6 cellular contexts compared by ENCODE assay signal in genomic region chr2:218216336-218216673, GRCh38. TPM values are rescaled to one million over a fixed set of nuclear protein-coding genes. Genes with fewer than 3 reads are reported as not detected.
DNase-seq lines count a peak whose midpoint lies in the region; ATAC-seq and TF ChIP-seq lines count a peak whose summit lies in the region.

No MANE protein-coding gene starts in this region.

- H3K36me3 ChIP-seq in neural cell (ENCODE audit: insufficient read depth, low read length): no peaks in the 10 kb centered on the region

- H2BK20ac ChIP-seq in H9 (ENCODE audit: low read depth, low read length, poor library complexity, severe bottlenecking): no peak overlapping the region

- no peak overlapping the region for H2BK5ac ChIP-seq in H9 (ENCODE audit: insufficient read length, low read length)

- peaks cover 6% of the 10 kb centered on the region for H3F3A ChIP-seq in neural cell (ENCODE audit: insufficient read depth, low read length, poor library complexity, severe bottlenecking)

- H3K27me3 ChIP-seq in H9 (ENCODE audit: insufficient read depth, low read length) (no peaks in the 10 kb centered on the region), neural cell (ENCODE audit: insufficient read depth, low read depth, low read length) (no peaks in the 10 kb centered on the region)

- no peak for TF ChIP-seq CTCF in H9 (conservative IDR thresholded peaks at IDR 0.05)
- no peak for TF ChIP-seq CTCF in brain (conservative IDR thresholded peaks at IDR 0.05)
- no peak for TF ChIP-seq CTCF in neural cell (IDR thresholded peaks at IDR 0.05; ENCODE audit: poor library complexity, severe bottlenecking)

- H2BK15ac ChIP-seq in H9 (ENCODE audit: low read depth, low read length): no peak overlapping the region

- peaks cover 11% of the 10 kb centered on the region for H3K23me2 ChIP-seq in H9 (ENCODE audit: insufficient read length, low read depth, low read length, poor library complexity, severe bottlenecking)

- H3K27me3 Mint-ChIP-seq in H9 (ENCODE audit: low read depth) (peaks cover 1% of the 10 kb centered on the region; the same call in 1 of the 2 replicates), brain (peaks cover 23% of the 10 kb centered on the region)

- no peak overlapping the region for H3K56ac ChIP-seq in H9 (ENCODE audit: insufficient read length, low read depth, low read length)

- H4K8ac ChIP-seq in H9 (replicated peaks; ENCODE audit: insufficient read length, low read depth, low read length): no peak overlapping the region

- peak overlapping the region in 2 of 3 experiments; percentile 11 to 93; a peak in 3 of 7 replicates for H3K27ac Mint-ChIP-seq in H9
- peak overlapping the region; percentile 96 to 99 (median 97) for H3K27ac Mint-ChIP-seq in brain

- peaks cover 7% of the 10 kb centered on the region for H3K79me1 ChIP-seq in H9 (ENCODE audit: insufficient read depth, low read depth, low read length, poor library complexity, severe bottlenecking)

- no peak for TF ChIP-seq RAD21 in neural cell (conservative IDR thresholded peaks at IDR 0.05)

- no CpG with 5 or more reads among the region's 9 CpGs for WGBS in H9 (ENCODE audit: extremely low coverage, insufficient read length, low lambda C conversion rate)

- no peak overlapping the region for H2BK12ac ChIP-seq in H9 (ENCODE audit: insufficient read length, low read depth, low read length)

- no peak overlapping the region for H2BK120ac ChIP-seq in H9 (ENCODE audit: low read depth, low read length, poor library complexity, severe bottlenecking)

- no peaks in the 10 kb centered on the region for H3K9me2 ChIP-seq in neural cell (ENCODE audit: insufficient read depth, low read length)

- H3K4me1 ChIP-seq in H9 (ENCODE audit: insufficient read depth, low read length): 0 out of 2 replicates have a peak, but pooled peaks cover 7% of the 10 kb centered on the region

- H3K4me3 Mint-ChIP-seq in H9 (peak overlapping the region; percentile 85 to 91), brain (peak overlapping the region; percentile 89 to 95 (median 92))

- TF ChIP-seq EP300 in neural cell (conservative IDR thresholded peaks at IDR 0.05; ENCODE audit: poor library complexity, severe bottlenecking): no peak

- H3K9ac ChIP-seq in H9 (ENCODE audit: extremely low read depth, insufficient read length, low read length) (no peak overlapping the region), neural cell (ENCODE audit: low read length) (peak overlapping the region; percentile 95)

- no peak for ATAC-seq in GM19397 (IDR thresholded peaks at IDR 0.05; ENCODE audit: unreplicated experiment)

- H3K36me3 Mint-ChIP-seq in H9 (ENCODE audit: insufficient read depth in 1 of 3, low read depth in 3 of 3) (peaks cover 0 to 13% (median 9%) of the 10 kb centered on the region in 3 experiments; a peak in 5 of 7 replicates), brain (peaks cover 9% of the 10 kb centered on the region)

- no peak overlapping the region for H3K18ac ChIP-seq in H9 (ENCODE audit: insufficient read length, low read depth, low read length)

- H3T11ph ChIP-seq in H9 (ENCODE audit: low read length): no peak overlapping the region

- no peaks in the 10 kb centered on the region for H4K20me1 ChIP-seq in H9 (ENCODE audit: control insufficient read depth, insufficient read depth, insufficient read length)
- H4K20me1 ChIP-seq in neural cell (ENCODE audit: insufficient read depth): peaks cover 8% of the 10 kb centered on the region

- no peak overlapping the region for H4K91ac ChIP-seq in H9 (ENCODE audit: insufficient read length, low read depth, low read length)

- peaks cover 34% of the 10 kb centered on the region in 2 experiments for H3K4me1 Mint-ChIP-seq in H9
- H3K4me1 Mint-ChIP-seq in brain: peaks cover 41% of the 10 kb centered on the region

- H3K4me3 ChIP-seq in neural cell (ENCODE audit: low read length): peak overlapping the region; percentile 86

- H3K14ac ChIP-seq in H9 (ENCODE audit: insufficient read depth, low read length): no peak overlapping the region

- H3K4ac ChIP-seq in H9 (ENCODE audit: low read depth, low read length): no peak overlapping the region

- H3K9me3 ChIP-seq in H9 (ENCODE audit: control insufficient read depth, low read depth, low read length) (no peaks in the 10 kb centered on the region), neural cell (ENCODE audit: low read length) (no peaks in the 10 kb centered on the region)

- no peak overlapping the region for H4K5ac ChIP-seq in H9 (ENCODE audit: insufficient read length, low read depth, low read length)

- H3K9me3 Mint-ChIP-seq in H9 (no peaks in the 10 kb centered on the region), brain (peaks cover 0 to 6% (median 3%) of the 10 kb centered on the region in 5 experiments)

- no peak overlapping the region for H2AK5ac ChIP-seq in H9 (ENCODE audit: insufficient read length, low read length)

- no peak overlapping the region for H3K23ac ChIP-seq in H9 (ENCODE audit: insufficient read length, low read depth, low read length)

- no peak overlapping the region for H3K27ac ChIP-seq in H9 (ENCODE audit: insufficient read length, low read depth, low read length)
- peak overlapping the region; percentile 99 for H3K27ac ChIP-seq in neural cell (ENCODE audit: low read length)

- H3K4me2 ChIP-seq in H9 (ENCODE audit: insufficient read depth, insufficient read length, low read length): peak overlapping the region; percentile 87
- H3K4me2 ChIP-seq in neural cell (ENCODE audit: low read length): peak overlapping the region; percentile 90

- peaks cover 31% of the 10 kb centered on the region; the same call in 1 of the 2 replicates for H3K79me2 ChIP-seq in H9 (ENCODE audit: insufficient read depth, low read length)
- H3K79me2 ChIP-seq in neural cell (replicated peaks; ENCODE audit: insufficient read depth, low read length): peaks cover 42% of the 10 kb centered on the region

- no peak overlapping the region for H2AFZ ChIP-seq in H9 (ENCODE audit: low read length)
- H2AFZ ChIP-seq in neural cell (ENCODE audit: low read depth, low read length): peak overlapping the region; percentile 96

- DNase-seq in H9 (no peak), middle frontal gyrus (ENCODE audit: extremely low spot score, low spot score) (no peak)
- no peak for DNase-seq in effector CD4-positive, alpha-beta T cell

TF ChIP-seq in neural cell, 6 proteins besides CTCF, POLR2A, EP300 and RAD21:
- no peak for TF ChIP-seq POLR2AphosphoS5 (IDR thresholded peaks at IDR 0.05)
- no peak for TF ChIP-seq MXI1 (conservative IDR thresholded peaks at IDR 0.05; ENCODE audit: poor library complexity, severe bottlenecking)
- no peak for TF ChIP-seq TAF1 (IDR thresholded peaks at IDR 0.05; ENCODE audit: low read depth)
- no peak for TF ChIP-seq SMC3 (conservative IDR thresholded peaks at IDR 0.05; ENCODE audit: poor library complexity)
- TF ChIP-seq EZH2 (IDR thresholded peaks at IDR 0.05; ENCODE audit: borderline replicate concordance, insufficient read depth, low read length, poor library complexity, severe bottlenecking): no peak
- no peak for TF ChIP-seq REST (IDR thresholded peaks at IDR 0.05; ENCODE audit: borderline replicate concordance)

RNA-seq across cellular contexts. Expression of gene ARPC2, which starts 0.7 kb away (rescaled TPM):
- 197 and 204 TPM in 2 replicates for total RNA-seq in H9 (2021)
- polyA plus RNA-seq in brain (ENCODE audit: insufficient read depth, low read depth, low replicate concordance): 169 TPM
- 144 and 167 TPM in 2 replicates for polyA plus RNA-seq in neural cell
- polyA minus RNA-seq in neural cell: 129 and 137 TPM in 2 replicates

RNA-seq across cellular contexts. Expression of gene GPBAR1, which starts 44.5 kb away (rescaled TPM):
- 0.37 and 0.44 TPM in 2 replicates for total RNA-seq in H9 (2021)
- 0.39 TPM for polyA plus RNA-seq in brain (ENCODE audit: insufficient read depth, low read depth, low replicate concordance)
- polyA plus RNA-seq in neural cell: not detected in 2 replicates
- polyA minus RNA-seq in neural cell: 0.46 and 0.49 TPM in 2 replicates

RNA-seq across cellular contexts. Expression of gene CXCR1, which starts 49.5 kb away (rescaled TPM):
- total RNA-seq in H9 (2021): not detected in 2 replicates
- polyA plus RNA-seq in brain (ENCODE audit: insufficient read depth, low read depth, low replicate concordance) (0.49 TPM), neural cell (not detected in 2 replicates)
- not detected in 2 replicates for polyA minus RNA-seq in neural cell

RNA-seq across cellular contexts. Expression of gene AAMP, which starts 53.6 kb away (rescaled TPM):
- total RNA-seq in H9 (2021): 103 and 106 TPM in 2 replicates
- 115 TPM for polyA plus RNA-seq in brain (ENCODE audit: insufficient read depth, low read depth, low replicate concordance)
- polyA plus RNA-seq in neural cell: 249 and 337 TPM in 2 replicates
- 89.3 and 106 TPM in 2 replicates for polyA minus RNA-seq in neural cell

RNA-seq across cellular contexts. Expression of gene PNKD, which starts 54.0 kb away (rescaled TPM):
- total RNA-seq in H9 (2021): 31.6 and 32.3 TPM in 2 replicates
- polyA plus RNA-seq in brain (ENCODE audit: insufficient read depth, low read depth, low replicate concordance) (119 TPM), neural cell (52.1 and 59.7 TPM in 2 replicates)
- polyA minus RNA-seq in neural cell: 15.8 and 21.5 TPM in 2 replicates
